ENCODE assay signal across 1 cellular context in genomic region chr7:32846630-32847225, GRCh38.
TF ChIP-seq lines count a peak whose summit lies in the region.

No MANE protein-coding gene starts in this region.

TF ChIP-seq in WTC11, 78 proteins besides CTCF, POLR2A, EP300 and RAD21 (continued from another document):
- TF ChIP-seq STAT6 (CRISPR knock-in tag; conservative IDR thresholded peaks at IDR 0.05; ENCODE audit: low read depth) (no peak), NFYB (CRISPR knock-in tag; conservative IDR thresholded peaks at IDR 0.05; ENCODE audit: low read depth) (no peak), ZNF532 (CRISPR knock-in tag; IDR thresholded peaks at IDR 0.05; ENCODE audit: borderline replicate concordance) (no peak), RELA (CRISPR knock-in tag; IDR thresholded peaks at IDR 0.05; ENCODE audit: borderline replicate concordance) (no peak), PRRX2 (CRISPR knock-in tag; IDR thresholded peaks at IDR 0.05) (no peak), ZNF121 (CRISPR knock-in tag; IDR thresholded peaks at IDR 0.05) (no peak)
